ENCODE assay signal across 1 cellular context in the genomic region with DNA sequence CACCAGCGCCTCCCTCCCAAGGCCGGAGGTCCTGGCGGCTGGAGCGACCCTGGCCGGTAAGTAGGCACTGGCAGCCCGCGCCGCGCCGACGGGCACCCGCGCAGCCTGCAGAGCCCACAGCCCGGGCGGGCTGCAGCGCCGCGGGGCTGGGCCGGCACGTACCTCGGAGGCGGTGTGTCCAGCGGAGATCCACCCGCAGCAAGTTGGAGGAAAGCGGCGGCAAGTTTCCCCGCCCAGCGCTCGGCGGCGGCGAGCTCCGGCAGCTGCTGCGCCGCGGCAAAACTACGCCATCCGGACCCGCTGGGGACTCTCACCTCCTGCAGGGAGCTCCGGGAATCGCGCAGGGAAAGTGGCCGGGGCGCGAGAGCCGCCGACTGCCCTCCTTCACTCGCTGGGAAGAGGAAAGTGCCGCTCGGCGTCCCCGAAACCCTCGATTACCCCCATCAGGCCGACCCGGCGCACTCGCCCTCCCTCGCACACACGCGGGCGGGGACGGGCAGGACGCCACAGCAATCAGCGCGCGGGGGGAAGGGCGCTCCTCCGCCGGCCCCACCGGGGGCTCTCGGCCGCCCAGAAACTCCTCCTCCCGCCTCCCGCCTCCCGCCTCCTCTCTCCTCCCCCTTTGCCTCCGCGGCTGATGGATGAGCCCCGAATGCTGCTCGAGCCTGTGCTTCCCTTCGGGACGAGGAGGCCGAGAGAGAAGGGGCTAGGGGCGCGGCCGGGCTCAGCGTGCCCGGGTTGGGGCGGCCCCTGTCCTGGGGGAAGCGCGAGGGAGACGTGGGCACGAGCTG.
TF ChIP-seq lines count a peak whose summit lies in the region.

A gene (minus strand): TSS at position 436 of the 791 bp plus-strand sequence. CDS start 24,620 bp downstream, outside the sequence.

TF ChIP-seq in HepG2, 621 proteins besides CTCF, POLR2A, EP300 and RAD21 (continued from another document and continues in another):
- TF ChIP-seq SNAPC2 (CRISPR knock-in tag; IDR thresholded peaks at IDR 0.05) (peak; percentile 44; the same call in 1 of the 2 replicates), MED1 (CRISPR knock-in tag; IDR thresholded peaks at IDR 0.05) (0 out of 2 replicates have a peak, but pooled peaks have one; percentile 52), DPF2 (CRISPR knock-in tag; IDR thresholded peaks at IDR 0.05; ENCODE audit: borderline replicate concordance, low read depth) (no peak), ZNF788 (CRISPR knock-in tag; IDR thresholded peaks at IDR 0.05; ENCODE audit: borderline replicate concordance) (peak; percentile 59; the same call in 1 of the 2 replicates), NPAS2 (CRISPR knock-in tag; IDR thresholded peaks at IDR 0.05; ENCODE audit: borderline replicate concordance) (no peak), ZNF253 (CRISPR knock-in tag; IDR thresholded peaks at IDR 0.05; ENCODE audit: borderline replicate concordance) (no peak), HOXA7 (CRISPR knock-in tag; IDR thresholded peaks at IDR 0.05) (no peak; the same call in 1 of the 2 replicates), ZNF101 (CRISPR knock-in tag; IDR thresholded peaks at IDR 0.05; ENCODE audit: borderline replicate concordance, low read depth) (no peak), ZNF543 (CRISPR knock-in tag; IDR thresholded peaks at IDR 0.05) (peak; percentile 32; the same call in 1 of the 2 replicates), RXRB (CRISPR knock-in tag; IDR thresholded peaks at IDR 0.05; ENCODE audit: borderline replicate concordance) (peak; percentile 66), ZSCAN22 (CRISPR knock-in tag; IDR thresholded peaks at IDR 0.05) (no peak), ZFAT (CRISPR knock-in tag; conservative IDR thresholded peaks at IDR 0.05) (no peak), ZNF530 (CRISPR knock-in tag; IDR thresholded peaks at IDR 0.05; ENCODE audit: low read depth) (no peak), ZNF816 (CRISPR knock-in tag; IDR thresholded peaks at IDR 0.05; ENCODE audit: borderline replicate concordance) (no peak; the same call in 1 of the 2 replicates), TAF1 (CRISPR knock-in tag; IDR thresholded peaks at IDR 0.05) (peak; percentile 98), ARHGAP35 (CRISPR knock-in tag; IDR thresholded peaks at IDR 0.05; ENCODE audit: borderline replicate concordance) (no peak; the same call in 1 of the 2 replicates), NRL (CRISPR knock-in tag; IDR thresholded peaks at IDR 0.05; ENCODE audit: borderline replicate concordance) (0 out of 2 replicates have a peak, but pooled peaks have one; percentile 42), ZNF451 (CRISPR knock-in tag; IDR thresholded peaks at IDR 0.05) (no peak), THAP11 (CRISPR knock-in tag; IDR thresholded peaks at IDR 0.05) (no peak), ZNF562 (CRISPR knock-in tag; IDR thresholded peaks at IDR 0.05; ENCODE audit: borderline replicate concordance) (no peak), ZNF510 (CRISPR knock-in tag; IDR thresholded peaks at IDR 0.05; ENCODE audit: low read depth) (no peak), MED8 (CRISPR knock-in tag; IDR thresholded peaks at IDR 0.05; ENCODE audit: insufficient replicate concordance) (peak; percentile 86)
- TF ChIP-seq, protein P1, sequence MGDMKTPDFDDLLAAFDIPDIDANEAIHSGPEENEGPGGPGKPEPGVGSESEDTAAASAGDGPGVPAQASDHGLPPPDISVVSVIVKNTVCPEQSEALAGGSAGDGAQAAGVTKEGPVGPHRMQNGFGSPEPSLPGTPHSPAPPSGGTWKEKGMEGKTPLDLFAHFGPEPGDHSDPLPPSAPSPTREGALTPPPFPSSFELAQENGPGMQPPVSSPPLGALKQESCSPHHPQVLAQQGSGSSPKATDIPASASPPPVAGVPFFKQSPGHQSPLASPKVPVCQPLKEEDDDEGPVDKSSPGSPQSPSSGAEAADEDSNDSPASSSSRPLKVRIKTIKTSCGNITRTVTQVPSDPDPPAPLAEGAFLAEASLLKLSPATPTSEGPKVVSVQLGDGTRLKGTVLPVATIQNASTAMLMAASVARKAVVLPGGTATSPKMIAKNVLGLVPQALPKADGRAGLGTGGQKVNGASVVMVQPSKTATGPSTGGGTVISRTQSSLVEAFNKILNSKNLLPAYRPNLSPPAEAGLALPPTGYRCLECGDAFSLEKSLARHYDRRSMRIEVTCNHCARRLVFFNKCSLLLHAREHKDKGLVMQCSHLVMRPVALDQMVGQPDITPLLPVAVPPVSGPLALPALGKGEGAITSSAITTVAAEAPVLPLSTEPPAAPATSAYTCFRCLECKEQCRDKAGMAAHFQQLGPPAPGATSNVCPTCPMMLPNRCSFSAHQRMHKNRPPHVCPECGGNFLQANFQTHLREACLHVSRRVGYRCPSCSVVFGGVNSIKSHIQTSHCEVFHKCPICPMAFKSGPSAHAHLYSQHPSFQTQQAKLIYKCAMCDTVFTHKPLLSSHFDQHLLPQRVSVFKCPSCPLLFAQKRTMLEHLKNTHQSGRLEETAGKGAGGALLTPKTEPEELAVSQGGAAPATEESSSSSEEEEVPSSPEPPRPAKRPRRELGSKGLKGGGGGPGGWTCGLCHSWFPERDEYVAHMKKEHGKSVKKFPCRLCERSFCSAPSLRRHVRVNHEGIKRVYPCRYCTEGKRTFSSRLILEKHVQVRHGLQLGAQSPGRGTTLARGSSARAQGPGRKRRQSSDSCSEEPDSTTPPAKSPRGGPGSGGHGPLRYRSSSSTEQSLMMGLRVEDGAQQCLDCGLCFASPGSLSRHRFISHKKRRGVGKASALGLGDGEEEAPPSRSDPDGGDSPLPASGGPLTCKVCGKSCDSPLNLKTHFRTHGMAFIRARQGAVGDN (CRISPR knock-in tag; IDR thresholded peaks at IDR 0.05) = peak; percentile 90
- TF ChIP-seq, protein P2, sequence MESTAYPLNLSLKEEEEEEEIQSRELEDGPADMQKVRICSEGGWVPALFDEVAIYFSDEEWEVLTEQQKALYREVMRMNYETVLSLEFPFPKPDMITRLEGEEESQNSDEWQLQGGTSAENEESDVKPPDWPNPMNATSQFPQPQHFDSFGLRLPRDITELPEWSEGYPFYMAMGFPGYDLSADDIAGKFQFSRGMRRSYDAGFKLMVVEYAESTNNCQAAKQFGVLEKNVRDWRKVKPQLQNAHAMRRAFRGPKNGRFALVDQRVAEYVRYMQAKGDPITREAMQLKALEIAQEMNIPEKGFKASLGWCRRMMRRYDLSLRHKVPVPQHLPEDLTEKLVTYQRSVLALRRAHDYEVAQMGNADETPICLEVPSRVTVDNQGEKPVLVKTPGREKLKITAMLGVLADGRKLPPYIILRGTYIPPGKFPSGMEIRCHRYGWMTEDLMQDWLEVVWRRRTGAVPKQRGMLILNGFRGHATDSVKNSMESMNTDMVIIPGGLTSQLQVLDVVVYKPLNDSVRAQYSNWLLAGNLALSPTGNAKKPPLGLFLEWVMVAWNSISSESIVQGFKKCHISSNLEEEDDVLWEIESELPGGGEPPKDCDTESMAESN (CRISPR knock-in tag; conservative IDR thresholded peaks at IDR 0.05) = peak; percentile 73
- TF ChIP-seq, protein P3, sequence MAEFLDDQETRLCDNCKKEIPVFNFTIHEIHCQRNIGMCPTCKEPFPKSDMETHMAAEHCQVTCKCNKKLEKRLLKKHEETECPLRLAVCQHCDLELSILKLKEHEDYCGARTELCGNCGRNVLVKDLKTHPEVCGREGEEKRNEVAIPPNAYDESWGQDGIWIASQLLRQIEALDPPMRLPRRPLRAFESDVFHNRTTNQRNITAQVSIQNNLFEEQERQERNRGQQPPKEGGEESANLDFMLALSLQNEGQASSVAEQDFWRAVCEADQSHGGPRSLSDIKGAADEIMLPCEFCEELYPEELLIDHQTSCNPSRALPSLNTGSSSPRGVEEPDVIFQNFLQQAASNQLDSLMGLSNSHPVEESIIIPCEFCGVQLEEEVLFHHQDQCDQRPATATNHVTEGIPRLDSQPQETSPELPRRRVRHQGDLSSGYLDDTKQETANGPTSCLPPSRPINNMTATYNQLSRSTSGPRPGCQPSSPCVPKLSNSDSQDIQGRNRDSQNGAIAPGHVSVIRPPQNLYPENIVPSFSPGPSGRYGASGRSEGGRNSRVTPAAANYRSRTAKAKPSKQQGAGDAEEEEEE (CRISPR knock-in tag; IDR thresholded peaks at IDR 0.05; ENCODE audit: borderline replicate concordance) = no peak
- TF ChIP-seq, protein P4, sequence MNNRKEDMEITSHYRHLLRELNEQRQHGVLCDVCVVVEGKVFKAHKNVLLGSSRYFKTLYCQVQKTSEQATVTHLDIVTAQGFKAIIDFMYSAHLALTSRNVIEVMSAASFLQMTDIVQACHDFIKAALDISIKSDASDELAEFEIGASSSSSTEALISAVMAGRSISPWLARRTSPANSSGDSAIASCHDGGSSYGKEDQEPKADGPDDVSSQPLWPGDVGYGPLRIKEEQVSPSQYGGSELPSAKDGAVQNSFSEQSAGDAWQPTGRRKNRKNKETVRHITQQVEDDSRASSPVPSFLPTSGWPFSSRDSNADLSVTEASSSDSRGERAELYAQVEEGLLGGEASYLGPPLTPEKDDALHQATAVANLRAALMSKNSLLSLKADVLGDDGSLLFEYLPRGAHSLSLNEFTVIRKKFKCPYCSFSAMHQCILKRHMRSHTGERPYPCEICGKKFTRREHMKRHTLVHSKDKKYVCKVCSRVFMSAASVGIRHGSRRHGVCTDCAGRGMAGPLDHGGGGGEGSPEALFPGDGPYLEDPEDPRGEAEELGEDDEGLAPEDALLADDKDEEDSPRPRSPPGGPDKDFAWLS (CRISPR knock-in tag; IDR thresholded peaks at IDR 0.05; ENCODE audit: borderline replicate concordance) = no peak
- TF ChIP-seq, protein P5, sequence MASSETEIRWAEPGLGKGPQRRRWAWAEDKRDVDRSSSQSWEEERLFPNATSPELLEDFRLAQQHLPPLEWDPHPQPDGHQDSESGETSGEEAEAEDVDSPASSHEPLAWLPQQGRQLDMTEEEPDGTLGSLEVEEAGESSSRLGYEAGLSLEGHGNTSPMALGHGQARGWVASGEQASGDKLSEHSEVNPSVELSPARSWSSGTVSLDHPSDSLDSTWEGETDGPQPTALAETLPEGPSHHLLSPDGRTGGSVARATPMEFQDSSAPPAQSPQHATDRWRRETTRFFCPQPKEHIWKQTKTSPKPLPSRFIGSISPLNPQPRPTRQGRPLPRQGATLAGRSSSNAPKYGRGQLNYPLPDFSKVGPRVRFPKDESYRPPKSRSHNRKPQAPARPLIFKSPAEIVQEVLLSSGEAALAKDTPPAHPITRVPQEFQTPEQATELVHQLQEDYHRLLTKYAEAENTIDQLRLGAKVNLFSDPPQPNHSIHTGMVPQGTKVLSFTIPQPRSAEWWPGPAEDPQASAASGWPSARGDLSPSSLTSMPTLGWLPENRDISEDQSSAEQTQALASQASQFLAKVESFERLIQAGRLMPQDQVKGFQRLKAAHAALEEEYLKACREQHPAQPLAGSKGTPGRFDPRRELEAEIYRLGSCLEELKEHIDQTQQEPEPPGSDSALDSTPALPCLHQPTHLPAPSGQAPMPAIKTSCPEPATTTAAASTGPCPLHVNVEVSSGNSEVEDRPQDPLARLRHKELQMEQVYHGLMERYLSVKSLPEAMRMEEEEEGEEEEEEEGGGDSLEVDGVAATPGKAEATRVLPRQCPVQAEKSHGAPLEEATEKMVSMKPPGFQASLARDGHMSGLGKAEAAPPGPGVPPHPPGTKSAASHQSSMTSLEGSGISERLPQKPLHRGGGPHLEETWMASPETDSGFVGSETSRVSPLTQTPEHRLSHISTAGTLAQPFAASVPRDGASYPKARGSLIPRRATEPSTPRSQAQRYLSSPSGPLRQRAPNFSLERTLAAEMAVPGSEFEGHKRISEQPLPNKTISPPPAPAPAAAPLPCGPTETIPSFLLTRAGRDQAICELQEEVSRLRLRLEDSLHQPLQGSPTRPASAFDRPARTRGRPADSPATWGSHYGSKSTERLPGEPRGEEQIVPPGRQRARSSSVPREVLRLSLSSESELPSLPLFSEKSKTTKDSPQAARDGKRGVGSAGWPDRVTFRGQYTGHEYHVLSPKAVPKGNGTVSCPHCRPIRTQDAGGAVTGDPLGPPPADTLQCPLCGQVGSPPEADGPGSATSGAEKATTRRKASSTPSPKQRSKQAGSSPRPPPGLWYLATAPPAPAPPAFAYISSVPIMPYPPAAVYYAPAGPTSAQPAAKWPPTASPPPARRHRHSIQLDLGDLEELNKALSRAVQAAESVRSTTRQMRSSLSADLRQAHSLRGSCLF (CRISPR knock-in tag; IDR thresholded peaks at IDR 0.05; ENCODE audit: borderline replicate concordance) = no peak
- TF ChIP-seq, protein P6, sequence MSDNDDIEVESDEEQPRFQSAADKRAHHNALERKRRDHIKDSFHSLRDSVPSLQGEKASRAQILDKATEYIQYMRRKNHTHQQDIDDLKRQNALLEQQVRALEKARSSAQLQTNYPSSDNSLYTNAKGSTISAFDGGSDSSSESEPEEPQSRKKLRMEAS (IDR thresholded peaks at IDR 0.05) = peak; percentile 72
- TF ChIP-seq, protein P7, sequence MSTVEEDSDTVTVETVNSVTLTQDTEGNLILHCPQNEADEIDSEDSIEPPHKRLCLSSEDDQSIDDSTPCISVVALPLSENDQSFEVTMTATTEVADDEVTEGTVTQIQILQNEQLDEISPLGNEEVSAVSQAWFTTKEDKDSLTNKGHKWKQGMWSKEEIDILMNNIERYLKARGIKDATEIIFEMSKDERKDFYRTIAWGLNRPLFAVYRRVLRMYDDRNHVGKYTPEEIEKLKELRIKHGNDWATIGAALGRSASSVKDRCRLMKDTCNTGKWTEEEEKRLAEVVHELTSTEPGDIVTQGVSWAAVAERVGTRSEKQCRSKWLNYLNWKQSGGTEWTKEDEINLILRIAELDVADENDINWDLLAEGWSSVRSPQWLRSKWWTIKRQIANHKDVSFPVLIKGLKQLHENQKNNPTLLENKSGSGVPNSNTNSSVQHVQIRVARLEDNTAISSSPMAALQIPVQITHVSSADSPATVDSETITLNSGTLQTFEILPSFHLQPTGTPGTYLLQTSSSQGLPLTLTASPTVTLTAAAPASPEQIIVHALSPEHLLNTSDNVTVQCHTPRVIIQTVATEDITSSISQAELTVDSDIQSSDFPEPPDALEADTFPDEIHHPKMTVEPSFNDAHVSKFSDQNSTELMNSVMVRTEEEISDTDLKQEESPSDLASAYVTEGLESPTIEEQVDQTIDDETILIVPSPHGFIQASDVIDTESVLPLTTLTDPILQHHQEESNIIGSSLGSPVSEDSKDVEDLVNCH (CRISPR knock-in tag; IDR thresholded peaks at IDR 0.05) = no peak
- TF ChIP-seq, protein P8, sequence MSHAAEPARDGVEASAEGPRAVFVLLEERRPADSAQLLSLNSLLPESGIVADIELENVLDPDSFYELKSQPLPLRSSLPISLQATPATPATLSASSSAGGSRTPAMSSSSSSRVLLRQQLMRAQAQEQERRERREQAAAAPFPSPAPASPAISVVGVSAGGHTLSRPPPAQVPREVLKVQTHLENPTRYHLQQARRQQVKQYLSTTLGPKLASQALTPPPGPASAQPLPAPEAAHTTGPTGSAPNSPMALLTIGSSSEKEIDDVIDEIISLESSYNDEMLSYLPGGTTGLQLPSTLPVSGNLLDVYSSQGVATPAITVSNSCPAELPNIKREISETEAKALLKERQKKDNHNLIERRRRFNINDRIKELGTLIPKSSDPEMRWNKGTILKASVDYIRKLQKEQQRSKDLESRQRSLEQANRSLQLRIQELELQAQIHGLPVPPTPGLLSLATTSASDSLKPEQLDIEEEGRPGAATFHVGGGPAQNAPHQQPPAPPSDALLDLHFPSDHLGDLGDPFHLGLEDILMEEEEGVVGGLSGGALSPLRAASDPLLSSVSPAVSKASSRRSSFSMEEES (CRISPR knock-in tag; IDR thresholded peaks at IDR 0.05) = peak; percentile 43; the same call in 1 of the 2 replicates
- TF ChIP-seq, protein P9, sequence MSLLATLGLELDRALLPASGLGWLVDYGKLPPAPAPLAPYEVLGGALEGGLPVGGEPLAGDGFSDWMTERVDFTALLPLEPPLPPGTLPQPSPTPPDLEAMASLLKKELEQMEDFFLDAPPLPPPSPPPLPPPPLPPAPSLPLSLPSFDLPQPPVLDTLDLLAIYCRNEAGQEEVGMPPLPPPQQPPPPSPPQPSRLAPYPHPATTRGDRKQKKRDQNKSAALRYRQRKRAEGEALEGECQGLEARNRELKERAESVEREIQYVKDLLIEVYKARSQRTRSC (CRISPR knock-in tag; IDR thresholded peaks at IDR 0.05; ENCODE audit: low read depth) = no peak
